ENCODE assay signal across 11 cellular contexts in the genomic region with DNA sequence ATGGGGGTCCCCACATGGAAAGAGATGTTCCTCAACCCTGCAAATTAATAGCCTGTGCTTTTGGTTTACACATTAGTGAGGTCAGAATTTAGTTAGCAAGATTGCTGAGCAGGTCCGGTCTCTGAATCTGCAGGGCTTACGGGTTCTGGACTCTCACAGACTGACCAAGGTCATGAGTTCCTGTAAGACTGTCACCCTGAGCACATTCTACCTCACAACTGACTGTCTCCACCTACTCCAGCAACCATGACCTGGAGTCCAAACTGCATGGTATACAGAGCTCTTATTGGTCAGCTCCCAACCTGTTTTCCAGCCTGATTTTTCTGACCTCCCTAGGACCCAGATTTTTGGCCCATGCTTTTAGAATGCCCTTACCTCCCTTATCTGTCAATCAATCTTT. TPM values are rescaled to one million over a fixed set of nuclear protein-coding genes. Genes with fewer than 3 reads are reported as not detected.
A peak's percentile ranks its signal among the peaks of the same experiment; 100 is the strongest.
DNase-seq lines count a peak whose midpoint lies in the region; ATAC-seq and TF ChIP-seq lines count a peak whose summit lies in the region.
"Had no signal": no experiment of that assay in that cellular context is flagged by ENCODE, and none has a peak within 500 bp of the region (broad histone marks: within the 10 kb centered on the region; RNA-seq: fewer than 3 reads in every experiment).

No MANE protein-coding gene starts in this region.

- H3K9ac ChIP-seq in IMR-90 (ENCODE audit: low read depth, low read length), result no peak overlapping the region

- dilution Hi-C loops in IMR-90 (cut with HindIII; ENCODE audit: low sequenced_read_pairs, unreplicated experiment), result no loop called here

- H3K9me1 ChIP-seq in IMR-90 (ENCODE audit: insufficient read depth, low read length), result peaks cover 58% of the 10 kb centered on the region

- TF ChIP-seq EP300 in stomach (IDR thresholded peaks at IDR 0.05), result no peak

- intact Hi-C loops in IMR-90 (cut with micrococcal nuclease) (no loop called here), breast epithelium (cut with DNase I; ENCODE audit: low total_unique reads) (no loop called here), lower lobe of right lung (cut with DNase I) (no loop called here), stomach (cut with DNase I; ENCODE audit: low total_unique reads) (no loop called here), body of pancreas (cut with DNase I) (no loop called here)

- POLR2A ChIA-PET in IMR-90 (lab: Charles Lee; ENCODE audit: unreplicated experiment), result interaction anchor here (0.5 kb wide), 1 partner anchor 103 kb away, joined by 5 read pairs; no protein-coding TSS in a partner anchor

- TF ChIP-seq CTCF in IMR-90 (conservative IDR thresholded peaks at IDR 0.05; ENCODE audit: low read depth, low read length), result no peak
- no peak for TF ChIP-seq CTCF in breast epithelium (IDR thresholded peaks at IDR 0.05)
- TF ChIP-seq CTCF in lower lobe of right lung (IDR thresholded peaks at IDR 0.05), result no peak
- no peak for TF ChIP-seq CTCF in stomach (IDR thresholded peaks at IDR 0.05)
- TF ChIP-seq CTCF in body of pancreas (IDR thresholded peaks at IDR 0.05), result no peak

- H3K4me2 ChIP-seq in IMR-90 (ENCODE audit: low read depth, low read length), result no peak overlapping the region
- H3K4me2 ChIP-seq: GM23338 had no signal

- H3K27ac ChIP-seq in IMR-90 (ENCODE audit: insufficient read depth, low read length) (peak overlapping the region; percentile 80), breast epithelium (peak overlapping the region; percentile 75 to 88), lower lobe of right lung (peak overlapping the region; percentile 80), stomach (peak overlapping the region; percentile 6 to 82 (median 79)), body of pancreas (no peak overlapping the region)

- H3K4me3 ChIP-seq in IMR-90 (ENCODE audit: insufficient read depth, low read depth, low read length) (no peak overlapping the region), breast epithelium (no peak overlapping the region), lower lobe of right lung (no peak overlapping the region), stomach (no peak overlapping the region), body of pancreas (no peak overlapping the region)
- H3K4me3 ChIP-seq: GM23338 had no signal

- H3K79me1 ChIP-seq in IMR-90 (ENCODE audit: low read depth in 1 of 2, low read length in 2 of 2), result peaks cover 48 to 91% of the 10 kb centered on the region in 2 experiments; a peak in 3 of 4 replicates

- H3K36me3 ChIP-seq in IMR-90 (ENCODE audit: control insufficient read depth, insufficient read depth, low read length), result peaks cover 10% of the 10 kb centered on the region
- no peaks in the 10 kb centered on the region for H3K36me3 ChIP-seq in breast epithelium
- H3K36me3 ChIP-seq in lower lobe of right lung, result no peaks in the 10 kb centered on the region
- H3K36me3 ChIP-seq in stomach, result no peaks in the 10 kb centered on the region
- H3K36me3 ChIP-seq in body of pancreas (replicated peaks in 1 of 2; ENCODE audit: insufficient read depth in 1 of 2, low read depth in 2 of 2), result no peaks in the 10 kb centered on the region

- H3K27me3 ChIP-seq in IMR-90 (ENCODE audit: control insufficient read depth, insufficient read depth, low read length), result no peaks in the 10 kb centered on the region
- no peaks in the 10 kb centered on the region for H3K27me3 ChIP-seq in breast epithelium
- no peaks in the 10 kb centered on the region for H3K27me3 ChIP-seq in lower lobe of right lung (ENCODE audit: low read depth)
- H3K27me3 ChIP-seq in stomach, result no peaks in the 10 kb centered on the region
- H3K27me3 ChIP-seq in body of pancreas, result no peaks in the 10 kb centered on the region

- no peaks in the 10 kb centered on the region for H4K20me1 ChIP-seq in IMR-90 (ENCODE audit: insufficient read depth, low read length)

- no peak for ATAC-seq in IMR-90 (ENCODE audit: low read depth)
- no peak for ATAC-seq in lower lobe of right lung
- ATAC-seq in body of pancreas, result no peak
- ATAC-seq: activated T-helper 17 cell treated with anti-CD3 and anti-CD28 coated beads, Interleukin-2, amount 50 U/mL, for 72 hours; GM23338; naive thymus-derived CD8-positive, alpha-beta T cell had no signal

- no peak for DNase-seq in IMR-90
- DNase-seq in breast epithelium (ENCODE audit: low spot score in 2 of 2), result no peak
- DNase-seq in lower lobe of right lung, result no peak
- peak; percentile 23 for DNase-seq in stomach
- DNase-seq in SIG-M5 treated with dmso at 0.1 percent for 504 hours (lab: John Stamatoyannopoulos, UW; ENCODE audit: unreplicated experiment), result no peak
- no peak for DNase-seq in body of pancreas
- DNase-seq in RPMI8226, result no peak
- DNase-seq in NCI-H774 (lab: John Stamatoyannopoulos, UW), result no peak
- DNase-seq: naive thymus-derived CD8-positive, alpha-beta T cell had no signal

- no peaks in the 10 kb centered on the region; the same call in 1 of the 2 replicates for H3K9me3 ChIP-seq in IMR-90 (ENCODE audit: control insufficient read depth, insufficient read depth, low read length)
- no peaks in the 10 kb centered on the region for H3K9me3 ChIP-seq in breast epithelium
- no peaks in the 10 kb centered on the region for H3K9me3 ChIP-seq in lower lobe of right lung
- no peaks in the 10 kb centered on the region for H3K9me3 ChIP-seq in stomach
- no peaks in the 10 kb centered on the region for H3K9me3 ChIP-seq in body of pancreas

- 0 out of 2 replicates have a peak overlapping the region, but pooled peaks have one; percentile 2 for H3K56ac ChIP-seq in IMR-90 (ENCODE audit: extremely low read depth, insufficient read depth, low read length)

- peak overlapping the region; percentile 91 for H3K14ac ChIP-seq in IMR-90 (replicated peaks; ENCODE audit: low read depth, low read length)

- peak overlapping the region; percentile 96; the same call in 1 of the 3 replicates for H2BK15ac ChIP-seq in IMR-90 (ENCODE audit: low read depth, low read length)

- H2AK9ac ChIP-seq in IMR-90 (replicated peaks; ENCODE audit: low read depth, low read length, poor library complexity), result peak overlapping the region; percentile 89

- peak overlapping the region; percentile 32; the same call in 1 of the 2 replicates for H4K5ac ChIP-seq in IMR-90 (ENCODE audit: low read depth, low read length)

- H2AK5ac ChIP-seq in IMR-90 (ENCODE audit: low read depth, low read length), result peak overlapping the region; percentile 87

- in situ Hi-C loops in IMR-90 (cut with MboI; ENCODE audit: low sequenced_read_pairs), result no loop called here

- H2BK20ac ChIP-seq in IMR-90 (ENCODE audit: low read depth, low read length), result peak overlapping the region; percentile 65

- BruUV-seq in IMR-90 (replicated peaks; lab: Mats Ljungman, UMichigan), result no TSS peak

- peak overlapping the region; percentile 92; the same call in 1 of the 2 replicates for H3K23ac ChIP-seq in IMR-90 (ENCODE audit: low read depth, low read length)

- H3K4ac ChIP-seq in IMR-90 (ENCODE audit: low read depth, low read length), result peak overlapping the region; percentile 99

- peak overlapping the region; percentile 57; the same call in 1 of the 2 replicates for H3K18ac ChIP-seq in IMR-90 (ENCODE audit: low read depth, low read length)

- no CpG with 5 or more reads among the region's 2 CpGs for WGBS in IMR-90 (ENCODE audit: extremely low coverage in 2 of 2, insufficient read length in 1 of 2), 2 experiments
- 38 to 79% (median 68%) methylated on average over 2 of the region's 2 CpGs for WGBS in stomach, 5 donors
- 66 to 81% methylated on average over 2 of the region's 2 CpGs for WGBS in body of pancreas, 2 donors

- no peak overlapping the region for H2AFZ ChIP-seq in IMR-90 (replicated peaks; ENCODE audit: low read length, poor library complexity)
- H2AFZ ChIP-seq: GM23338 had no signal

- CTCF ChIA-PET in IMR-90 (lab: Yijun Ruan, JAX), result no interaction called here

- peak overlapping the region; percentile 85 for H4K91ac ChIP-seq in IMR-90 (ENCODE audit: insufficient read depth, low read depth, low read length)

- peak overlapping the region; percentile 93 for H2BK120ac ChIP-seq in IMR-90 (ENCODE audit: low read depth, low read length)

- H4K8ac ChIP-seq in IMR-90 (ENCODE audit: low read depth in 2 of 2, low read length in 2 of 2), result peak overlapping the region; percentile 75 to 79; a peak in 3 of 4 replicates

- peaks cover 58% of the 10 kb centered on the region for H3K4me1 ChIP-seq in IMR-90 (ENCODE audit: control insufficient read depth, insufficient read depth, low read length)
- peaks cover 15 to 27% of the 10 kb centered on the region in 2 donors for H3K4me1 ChIP-seq in breast epithelium
- H3K4me1 ChIP-seq in lower lobe of right lung, result peaks cover 51% of the 10 kb centered on the region
- peaks cover 36 to 62% (median 47%) of the 10 kb centered on the region in 4 donors for H3K4me1 ChIP-seq in stomach
- peaks cover 27% of the 10 kb centered on the region for H3K4me1 ChIP-seq in body of pancreas

- H2BK5ac ChIP-seq in IMR-90 (ENCODE audit: low read depth, low read length, poor library complexity, severe bottlenecking), result peak overlapping the region; percentile 82

- no peak for TF ChIP-seq POLR2A in IMR-90 (IDR thresholded peaks at IDR 0.05; ENCODE audit: low read depth, low read length)
- no peak for TF ChIP-seq POLR2A in breast epithelium (IDR thresholded peaks at IDR 0.05)
- TF ChIP-seq POLR2A in stomach (IDR thresholded peaks at IDR 0.05), result no peak
- no peak for TF ChIP-seq POLR2A in body of pancreas (IDR thresholded peaks at IDR 0.05)

- TF ChIP-seq RAD21 in IMR-90 (IDR thresholded peaks at IDR 0.05; ENCODE audit: low read length), result no peak

TF ChIP-seq in IMR-90, 13 proteins besides CTCF, POLR2A, EP300 and RAD21 (continues in another document):
- TF ChIP-seq NFE2L2 (IDR thresholded peaks at IDR 0.05; ENCODE audit: low read depth, low read length) (no peak), BHLHE40 (IDR thresholded peaks at IDR 0.05; ENCODE audit: low read depth, low read length) (no peak), RCOR1 (IDR thresholded peaks at IDR 0.05; ENCODE audit: insufficient replicate concordance, low read length) (no peak), FOS (IDR thresholded peaks at IDR 0.05; ENCODE audit: low read depth, low read length) (no peak), CEBPB (IDR thresholded peaks at IDR 0.05; ENCODE audit: low read depth, low read length) (no peak), RFX5 (IDR thresholded peaks at IDR 0.05; ENCODE audit: low read depth, low read length) (no peak), CHD1 (IDR thresholded peaks at IDR 0.05; ENCODE audit: low read depth, low read length) (no peak)

RNA-seq across cellular contexts. Expression of a gene that starts 28.2 kb away (rescaled TPM):
- total RNA-seq in IMR-90 (2012; rRNA removed), result 348 and 453 TPM in 2 replicates
- polyA plus RNA-seq in IMR-90 (2012; rRNA removed), result 838 and 964 TPM in 2 replicates
- 812 and 1,206 TPM in 2 replicates for polyA plus RNA-seq in IMR-90 (2012; cell fraction: cytosol; rRNA removed)
- 383 and 412 TPM in 2 replicates for polyA plus RNA-seq in IMR-90 (2012; cell fraction: nucleus; rRNA removed; ENCODE audit: low replicate concordance)
- 10 to 100 TPM; 18.2 to 88.5 (median 87.1) TPM for total RNA-seq in breast epithelium
- 111 TPM for total RNA-seq in lower lobe of right lung
- total RNA-seq in stomach, result 10 to 100 TPM; 35.0 to 63.8 (median 54.7) TPM
- polyA plus RNA-seq in stomach, result 10 to 100 TPM; 21.8 to 36.7 (median 29.6) TPM
- total RNA-seq in body of pancreas, result 10 to 100 TPM; 14.5 to 25.9 TPM
- total RNA-seq: activated T-helper 17 cell treated with anti-CD3 and anti-CD28 coated beads, Interleukin-2, amount 50 U/mL, for 72 hours had no signal

Comparison
In these comparisons a context has a peak if more than half of its experiments do, and no peak if none do; other contexts are left out.
1. H3K27ac ChIP-seq: peak in IMR-90 (single experiment), breast epithelium (2 of 2), lower lobe of right lung (single experiment) and stomach (5 of 5); none in body of pancreas (0 of 4).